In genomic region chr4:9153571-9154157, GRCh38 we compare ENCODE assay signal across 8 cellular contexts. TPM values are rescaled to one million over a fixed set of nuclear protein-coding genes. Genes with fewer than 3 reads are reported as not detected.
A peak's percentile ranks its signal among the peaks of the same experiment; 100 is the strongest.
DNase-seq lines count a peak whose midpoint lies in the region; ATAC-seq, FAIRE-seq and TF ChIP-seq lines count a peak whose summit lies in the region.
"Not testable (repeated sequence)": the region's sequence is repeated elsewhere in the genome, so short reads cannot be mapped to it uniquely, and the experiment has no call there.

No MANE protein-coding gene starts in this region.

- not testable (repeated sequence) for H2BK5ac ChIP-seq in H1 (ENCODE audit: low read depth, low read length)

- H3K18ac ChIP-seq in H1 (ENCODE audit: extremely low read depth, low read length), result not testable (repeated sequence)

- peak overlapping the region; percentile 51; the same call in 1 of the 2 replicates for H4K8ac ChIP-seq in H1 (ENCODE audit: extremely low read depth, insufficient read depth, low read length)

- not testable (repeated sequence) for ATAC-seq in Panc1

- H3K23me2 ChIP-seq in H1 (ENCODE audit: low read depth, low read length), result not testable (repeated sequence)

- H3F3A ChIP-seq in neural progenitor cell (ENCODE audit: low read depth), result not testable (repeated sequence)

- peaks cover 19% of the 10 kb centered on the region for H3K4me1 Mint-ChIP-seq in activated T-helper 2 cell treated with anti-CD3 and anti-CD28 coated beads, Interferon-gamma antibody, Interleukin-2, Interleukin-4, amounts not matched to agents 10 μg/mL and 5 μg/mL and 100 μg/mL, durations not matched to agents 14 hours and 24 hours and 36 hours (ENCODE audit: low read depth)
- H3K4me1 Mint-ChIP-seq in neural progenitor cell, result peaks cover 17% of the 10 kb centered on the region

- H3K4me1 ChIP-seq in Panc1 (ENCODE audit: control insufficient read depth, insufficient read depth, low read length); H1 (replicated peaks in 1 of 4; ENCODE audit: control insufficient read depth in 3 of 4, insufficient read depth in 4 of 4, low read length in 3 of 4); neural progenitor cell: not testable (repeated sequence)

- H2BK15ac ChIP-seq in H1 (ENCODE audit: low read length), result not testable (repeated sequence)

- not testable (repeated sequence) for H4K20me1 ChIP-seq in H1 (replicated peaks in 1 of 2; ENCODE audit: control insufficient read depth in 1 of 2, insufficient read depth in 2 of 2, low read length in 2 of 2); neural progenitor cell (ENCODE audit: low read depth)

- DNase-seq in CD1c-positive myeloid dendritic cell (ENCODE audit: extremely low spot score), result peak; percentile 11
- not testable (repeated sequence) for DNase-seq in HL-60 (ENCODE audit: low read depth in 1 of 2, low spot score in 1 of 2); Panc1 (ENCODE audit: low read depth, low spot score); activated T-helper 2 cell treated with anti-CD3 and anti-CD28 coated beads, Interferon-gamma antibody, Interleukin-2, Interleukin-4, amounts not matched to agents 10 μg/mL and 5 μg/mL and 100 μg/mL, durations not matched to agents 14 hours and 24 hours and 36 hours (ENCODE audit: low spot score); H1 (ENCODE audit: low read depth in 1 of 2, low spot score in 2 of 2)
- DNase-seq in neural progenitor cell (ENCODE audit: low spot score), result peak; percentile 5
- peak; percentile 11 for DNase-seq in superior temporal gyrus (ENCODE audit: extremely low spot score)

- CTCF ChIA-PET in Panc1 (lab: Charles Lee); H1 (lab: Charles Lee; ENCODE audit: partially characterized antibody): not testable (repeated sequence)

- H3K27ac ChIP-seq in HL-60 (replicated peaks), result peak overlapping the region; percentile 33; the same call in 1 of the 2 replicates
- H3K27ac ChIP-seq in Panc1 (ENCODE audit: low read length), result peak overlapping the region; percentile 39
- not testable (repeated sequence) for H3K27ac ChIP-seq in H1 (ENCODE audit: low read depth, low read length); neural progenitor cell

- peak overlapping the region in 1 of 2 experiments; percentile 49; a peak in 2 of 4 replicates for H3K4me2 ChIP-seq in H1 (ENCODE audit: insufficient read depth in 1 of 2, low read depth in 2 of 2, low read length in 2 of 2)
- H3K4me2 ChIP-seq in neural progenitor cell, result peak overlapping the region; percentile 72

- H3K79me2 ChIP-seq in H1 (ENCODE audit: control insufficient read depth in 1 of 2, insufficient read depth in 2 of 2, low read length in 2 of 2); neural progenitor cell (ENCODE audit: low read depth): not testable (repeated sequence)

- not testable (repeated sequence) for H3K36me3 ChIP-seq in Panc1 (ENCODE audit: control insufficient read depth, insufficient read depth, low read length); H1 (ENCODE audit: control insufficient read depth in 2 of 4, insufficient read depth in 4 of 4, low read length in 3 of 4); neural progenitor cell

- peak overlapping the region; percentile 38 for H3K4me3 ChIP-seq in HL-60 (replicated peaks; ENCODE audit: insufficient read depth, low read length)
- peak overlapping the region; percentile 52 to 53 for H3K4me3 ChIP-seq in Panc1 (ENCODE audit: low read depth in 2 of 2, low read length in 2 of 2)
- peak overlapping the region in 1 of 4 experiments; percentile 51; a peak in 2 of 8 replicates for H3K4me3 ChIP-seq in H1 (ENCODE audit: extremely low read depth in 1 of 4, insufficient read depth in 2 of 4, low read depth in 3 of 4, low read length in 4 of 4)
- peak overlapping the region; percentile 55 for H3K4me3 ChIP-seq in iPS-18c (ENCODE audit: insufficient read depth, low read depth, low read length)
- peak overlapping the region; percentile 54 for H3K4me3 ChIP-seq in neural progenitor cell

- H3K79me1 ChIP-seq in H1 (ENCODE audit: low read depth, low read length), result not testable (repeated sequence)

- not testable (repeated sequence) for H2AFZ ChIP-seq in H1 (ENCODE audit: low read length)
- H2AFZ ChIP-seq in neural progenitor cell (replicated peaks), result peak overlapping the region; percentile 53

- not testable (repeated sequence) for TF ChIP-seq EP300 in H1 (IDR thresholded peaks at IDR 0.05; ENCODE audit: borderline replicate concordance in 1 of 2, low read depth in 2 of 2, low read length in 2 of 2)

- not testable (repeated sequence) for TF ChIP-seq CTCF in HL-60 (IDR thresholded peaks at IDR 0.05; ENCODE audit: insufficient read depth, low read length); Panc1 (IDR thresholded peaks at IDR 0.05); H1 (IDR thresholded peaks at IDR 0.05; ENCODE audit: control extremely low read depth in 1 of 3, insufficient read depth in 1 of 3, low read depth in 1 of 3, low read length in 3 of 3); neural progenitor cell (IDR thresholded peaks at IDR 0.05)

- intact Hi-C loops in Panc1 (cut with micrococcal nuclease; ENCODE audit: unreplicated experiment); activated T-helper 2 cell treated with anti-CD3 and anti-CD28 coated beads, Interferon-gamma antibody, Interleukin-2, Interleukin-4, amounts not matched to agents 10 μg/mL and 5 μg/mL and 100 μg/mL, durations not matched to agents 14 hours and 24 hours and 36 hours (cut with micrococcal nuclease): not testable (repeated sequence)

- not testable (repeated sequence) for H3K9ac ChIP-seq in H1 (replicated peaks in 1 of 4; ENCODE audit: extremely low read depth in 1 of 4, low read depth in 3 of 4, low read length in 3 of 4); neural progenitor cell

- H3K9me3 ChIP-seq in Panc1 (ENCODE audit: control insufficient read depth, insufficient read depth, low read depth, low read length); iPS-18c (ENCODE audit: control insufficient read depth, insufficient read depth, low read length); neural progenitor cell (ENCODE audit: low read depth): not testable (repeated sequence)
- peaks cover 4 to 68% of the 10 kb centered on the region in 2 experiments; a peak in 2 of 4 replicates for H3K9me3 ChIP-seq in H1 (ENCODE audit: insufficient read depth in 2 of 2, low read depth in 1 of 2, low read length in 1 of 2)

- H4K5ac ChIP-seq in H1 (ENCODE audit: insufficient read length, low read depth, low read length), result not testable (repeated sequence)

- H2BK120ac ChIP-seq in H1 (replicated peaks; ENCODE audit: low read depth, low read length), result not testable (repeated sequence)

- not testable (repeated sequence) for H3K56ac ChIP-seq in H1 (replicated peaks; ENCODE audit: insufficient read length, low read depth, low read length)

- not testable (repeated sequence) for TF ChIP-seq POLR2A in H1 (IDR thresholded peaks at IDR 0.05; ENCODE audit: control extremely low read depth in 1 of 2, low read depth in 2 of 2, low read length in 2 of 2)

- H3K14ac ChIP-seq in H1 (ENCODE audit: insufficient read length), result not testable (repeated sequence)

- WGBS in H1 (ENCODE audit: extremely low coverage in 1 of 2, insufficient coverage in 1 of 2, insufficient read length in 1 of 2, insufficient replicate concordance in 2 of 2, low coverage in 1 of 2, low lambda C conversion rate in 2 of 2, missing lambda C conversion rate in 1 of 2), 2 experiments, result 88% methylated on average over 17 of the region's 27 CpGs; no CpG with 5 or more reads in 1 of the 2 experiments

- H3K27me3 ChIP-seq in HL-60 (ENCODE audit: insufficient read depth, poor library complexity, severe bottlenecking); Panc1 (ENCODE audit: control insufficient read depth, insufficient read depth, low read length); H1 (replicated peaks in 1 of 4; ENCODE audit: control insufficient read depth in 3 of 4, extremely low read depth in 1 of 4, insufficient read depth in 3 of 4, low read length in 3 of 4); neural progenitor cell: not testable (repeated sequence)

- not testable (repeated sequence) for H3K9me3 Mint-ChIP-seq in activated T-helper 2 cell treated with anti-CD3 and anti-CD28 coated beads, Interferon-gamma antibody, Interleukin-2, Interleukin-4, amounts not matched to agents 10 μg/mL and 5 μg/mL and 100 μg/mL, durations not matched to agents 14 hours and 24 hours and 36 hours
- H3K9me3 Mint-ChIP-seq in neural progenitor cell, result peaks cover 13% of the 10 kb centered on the region

- not testable (repeated sequence) for H3K4ac ChIP-seq in H1 (replicated peaks; ENCODE audit: insufficient read length, low read depth, low read length)

- H3K23ac ChIP-seq in H1 (ENCODE audit: insufficient read length), result not testable (repeated sequence)

- peak overlapping the region; percentile 67 for H3K27ac Mint-ChIP-seq in activated T-helper 2 cell treated with anti-CD3 and anti-CD28 coated beads, Interferon-gamma antibody, Interleukin-2, Interleukin-4, amounts not matched to agents 10 μg/mL and 5 μg/mL and 100 μg/mL, durations not matched to agents 14 hours and 24 hours and 36 hours
- not testable (repeated sequence) for H3K27ac Mint-ChIP-seq in neural progenitor cell

- POLR2A ChIA-PET in Panc1 (lab: Charles Lee); H1 (lab: Charles Lee; ENCODE audit: partially characterized antibody): not testable (repeated sequence)

- TF ChIP-seq RAD21 in H1 (IDR thresholded peaks at IDR 0.05 in 1 of 2, conservative IDR thresholded peaks at IDR 0.05 in 1 of 2; ENCODE audit: low read depth in 2 of 2, low read length in 2 of 2), result not testable (repeated sequence)

- H2AK5ac ChIP-seq in H1 (ENCODE audit: low read depth, low read length), result not testable (repeated sequence)

- in situ Hi-C loops in Panc1 (cut with HindIII; ENCODE audit: low pct_unique_long_range_greater_than_20kb, low sequenced_read_pairs), result not testable (repeated sequence)

- not testable (repeated sequence) for H4K91ac ChIP-seq in H1 (replicated peaks; ENCODE audit: insufficient read length, low read length)

- H3K36me3 Mint-ChIP-seq in activated T-helper 2 cell treated with anti-CD3 and anti-CD28 coated beads, Interferon-gamma antibody, Interleukin-2, Interleukin-4, amounts not matched to agents 10 μg/mL and 5 μg/mL and 100 μg/mL, durations not matched to agents 14 hours and 24 hours and 36 hours (ENCODE audit: low read depth); neural progenitor cell: not testable (repeated sequence)

- not testable (repeated sequence) for BruUV-seq in Panc1 (replicated peaks; lab: Mats Ljungman, UMichigan)

- H3K27me3 Mint-ChIP-seq in activated T-helper 2 cell treated with anti-CD3 and anti-CD28 coated beads, Interferon-gamma antibody, Interleukin-2, Interleukin-4, amounts not matched to agents 10 μg/mL and 5 μg/mL and 100 μg/mL, durations not matched to agents 14 hours and 24 hours and 36 hours (ENCODE audit: low read depth); neural progenitor cell (ENCODE audit: insufficient read depth, low read depth): not testable (repeated sequence)

- H2BK12ac ChIP-seq in H1 (ENCODE audit: low read depth, low read length), result not testable (repeated sequence)

- not testable (repeated sequence) for H2BK20ac ChIP-seq in H1 (ENCODE audit: low read length)

- peak overlapping the region; percentile 92 for H3K4me3 Mint-ChIP-seq in activated T-helper 2 cell treated with anti-CD3 and anti-CD28 coated beads, Interferon-gamma antibody, Interleukin-2, Interleukin-4, amounts not matched to agents 10 μg/mL and 5 μg/mL and 100 μg/mL, durations not matched to agents 14 hours and 24 hours and 36 hours (ENCODE audit: low read depth)
- H3K4me3 Mint-ChIP-seq in neural progenitor cell, result peak overlapping the region; percentile 84

- not testable (repeated sequence) for FAIRE-seq in H1 (lab: Jason Lieb, UNC)

RNA-seq across cellular contexts. Expression of gene FAM90A26, which starts 16.5 kb away (rescaled TPM):
- total RNA-seq in Panc1 (2021; ENCODE audit: unreplicated experiment) (not detected), neural progenitor cell (ENCODE audit: low replicate concordance) (not detected in 2 replicates)
- polyA plus RNA-seq in Panc1 (2012; ENCODE audit: insufficient read length), result not detected
- total RNA-seq in activated T-helper 2 cell treated with anti-CD3 and anti-CD28 coated beads, Interferon-gamma antibody, Interleukin-2, Interleukin-4, amounts not matched to agents 10 μg/mL and 5 μg/mL and 100 μg/mL, durations not matched to agents 14 hours and 24 hours and 36 hours, result not detected in 2 replicates
- total RNA-seq in H1 (2021; fragmentation: NEBNext Ultra II Directional; extraction: Animal tissue kit (Norgen Biotek cat#: 25700)), result not detected in 2 replicates
- polyA plus RNA-seq in H1 (2011; rRNA removed), result 0.05 TPM in 1 of 2 replicates, not detected in the other
- polyA plus RNA-seq in H1 (2011; cell fraction: cytosol; rRNA removed), result not detected
- not detected for polyA plus RNA-seq in H1 (2011; cell fraction: nucleus; rRNA removed)
- polyA plus RNA-seq in H1 (2012, experiment 1 of 2), result not detected in 4 replicates
- not detected for polyA plus RNA-seq in H1 (2012, experiment 2 of 2)
- not detected for polyA plus RNA-seq in H1 (2013, experiment 1 of 2)
- not detected for polyA plus RNA-seq in H1 (2013, experiment 2 of 2)
- not detected in 2 replicates for polyA minus RNA-seq in H1 (2011; rRNA and poly(A)+ RNA removed)
- polyA minus RNA-seq in H1 (2011; cell fraction: cytosol; rRNA and poly(A)+ RNA removed), result not detected
- polyA minus RNA-seq in H1 (2011; cell fraction: nucleus; rRNA and poly(A)+ RNA removed), result not detected

RNA-seq across cellular contexts. Expression of gene USP17L10, which starts 56.8 kb away (rescaled TPM):
- total RNA-seq in Panc1 (2021; ENCODE audit: unreplicated experiment) (not detected), neural progenitor cell (ENCODE audit: low replicate concordance) (not detected in 2 replicates)
- not detected for polyA plus RNA-seq in Panc1 (2012; ENCODE audit: insufficient read length)
- not detected in 2 replicates for total RNA-seq in activated T-helper 2 cell treated with anti-CD3 and anti-CD28 coated beads, Interferon-gamma antibody, Interleukin-2, Interleukin-4, amounts not matched to agents 10 μg/mL and 5 μg/mL and 100 μg/mL, durations not matched to agents 14 hours and 24 hours and 36 hours
- total RNA-seq in H1 (2021; fragmentation: NEBNext Ultra II Directional; extraction: Animal tissue kit (Norgen Biotek cat#: 25700)), result not detected in 2 replicates
- not detected in 2 replicates for polyA plus RNA-seq in H1 (2011; rRNA removed)
- not detected for polyA plus RNA-seq in H1 (2011; cell fraction: cytosol; rRNA removed)
- polyA plus RNA-seq in H1 (2011; cell fraction: nucleus; rRNA removed), result not detected
- polyA plus RNA-seq in H1 (2012, experiment 1 of 2), result not detected in 4 replicates
- polyA plus RNA-seq in H1 (2012, experiment 2 of 2), result not detected
- polyA plus RNA-seq in H1 (2013, experiment 1 of 2), result not detected
- polyA plus RNA-seq in H1 (2013, experiment 2 of 2), result not detected
- not detected in 2 replicates for polyA minus RNA-seq in H1 (2011; rRNA and poly(A)+ RNA removed)
- polyA minus RNA-seq in H1 (2011; cell fraction: cytosol; rRNA and poly(A)+ RNA removed), result not detected
- not detected for polyA minus RNA-seq in H1 (2011; cell fraction: nucleus; rRNA and poly(A)+ RNA removed)
